1 cellular context compared by ENCODE assay signal in genomic region chr3:193621127-193621526, GRCh38.
TF ChIP-seq lines count a peak whose summit lies in the region.

No MANE protein-coding gene starts in this region.

TF ChIP-seq in K562, 482 proteins besides CTCF, POLR2A, EP300 and RAD21:
- no peak for TF ChIP-seq ZNF780A (CRISPR knock-in tag; IDR thresholded peaks at IDR 0.05)
- TF ChIP-seq SIRT6 (IDR thresholded peaks at IDR 0.05; ENCODE audit: low read depth, low read length), result no peak
- no peak for TF ChIP-seq DDX20 (tag; IDR thresholded peaks at IDR 0.05; ENCODE audit: low read depth)
- TF ChIP-seq MCM3 (IDR thresholded peaks at IDR 0.05), result no peak
- TF ChIP-seq MYBL2 (IDR thresholded peaks at IDR 0.05; ENCODE audit: low read depth), result no peak
- no peak for TF ChIP-seq MYBL2 (CRISPR knock-in tag; IDR thresholded peaks at IDR 0.05; ENCODE audit: borderline replicate concordance)
- TF ChIP-seq TSC22D4 (tag; IDR thresholded peaks at IDR 0.05), result no peak
- TF ChIP-seq TRIM28 (IDR thresholded peaks at IDR 0.05), result no peak
- no peak for TF ChIP-seq ELF2 (CRISPR knock-in tag; IDR thresholded peaks at IDR 0.05)
- TF ChIP-seq ZNF175 (CRISPR knock-in tag; IDR thresholded peaks at IDR 0.05; ENCODE audit: low read depth), result no peak
- no peak for TF ChIP-seq RBM17 (IDR thresholded peaks at IDR 0.05; ENCODE audit: borderline replicate concordance, low read depth, low read length)
- no peak for TF ChIP-seq HDAC2 (IDR thresholded peaks at IDR 0.05)
- TF ChIP-seq CREB5 (CRISPR knock-in tag; IDR thresholded peaks at IDR 0.05), result no peak
